16 cellular contexts compared by ENCODE assay signal in the genomic region with DNA sequence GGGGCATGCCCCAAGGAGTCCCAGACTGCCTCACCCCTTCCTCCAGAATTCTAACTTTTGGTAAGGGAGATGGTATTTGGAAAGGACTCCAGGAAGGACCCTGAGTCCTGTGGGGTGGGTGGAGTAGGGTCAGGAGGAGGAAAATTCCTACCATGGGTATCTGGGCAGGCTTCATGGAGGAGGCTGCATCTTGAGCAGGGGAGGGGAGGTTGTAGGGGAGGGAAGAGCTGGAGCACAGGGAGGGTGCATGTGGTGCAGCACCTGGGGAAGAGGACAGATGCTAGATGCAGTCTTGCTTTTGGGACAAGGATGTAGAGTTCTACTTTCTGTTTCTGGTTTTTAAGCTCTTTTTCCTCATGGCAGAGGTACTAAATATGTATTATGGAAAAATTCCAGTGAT. TPM values are rescaled to one million over a fixed set of nuclear protein-coding genes. Genes with fewer than 3 reads are reported as not detected.
DNase-seq lines count a peak whose midpoint lies in the region; ATAC-seq and TF ChIP-seq lines count a peak whose summit lies in the region.
"Had no signal": no experiment of that assay in that cellular context is flagged by ENCODE, and none has a peak within 500 bp of the region (broad histone marks: within the 10 kb centered on the region; RNA-seq: fewer than 3 reads in every experiment).

No MANE protein-coding gene starts in this region.

- in situ Hi-C loops in GM13976 (cut with MboI; ENCODE audit: low sequenced_read_pairs, unreplicated experiment), result no loop called here

- peaks cover 0 to 98% of the 10 kb centered on the region in 2 donors for H3K4me1 ChIP-seq in right atrium auricular region
- H3K4me1 ChIP-seq in esophagus (ENCODE audit: control insufficient read depth in 2 of 2, insufficient read depth in 2 of 2, low read length in 1 of 2), result peaks cover 28 to 83% of the 10 kb centered on the region in 2 donors
- H3K4me1 ChIP-seq in vagina, result peaks cover 100% of the 10 kb centered on the region

- TF ChIP-seq POLR2A in vagina (IDR thresholded peaks at IDR 0.05), result no peak

- ATAC-seq in left ventricle myocardium superior, result no peak
- no peak for ATAC-seq in GM18867 (IDR thresholded peaks at IDR 0.05; ENCODE audit: unreplicated experiment)
- ATAC-seq: body of pancreas had no signal

- H3K27ac ChIP-seq in right atrium auricular region (peak overlapping the region; percentile 62 to 77), esophagus (ENCODE audit: low read depth in 2 of 2, low read length in 1 of 2) (peak overlapping the region; percentile 88 to 98), vagina (peak overlapping the region; percentile 86)
- H3K27ac ChIP-seq: PC-9 had no signal

- H3K36me3 Mint-ChIP-seq in osteocyte (ENCODE audit: unreplicated experiment), result no peaks in the 10 kb centered on the region

- H3K27me3 Mint-ChIP-seq in osteocyte (ENCODE audit: unreplicated experiment), result no peaks in the 10 kb centered on the region

- no peak overlapping the region for H3K4me3 ChIP-seq in right atrium auricular region
- H3K4me3 ChIP-seq in esophagus (ENCODE audit: low read depth in 1 of 2, low read length in 2 of 2), result no peak overlapping the region
- no peak overlapping the region for H3K4me3 ChIP-seq in vagina
- H3K4me3 ChIP-seq: body of pancreas, PC-9 had no signal

- H3K27me3 ChIP-seq in right atrium auricular region (no peaks in the 10 kb centered on the region), esophagus (ENCODE audit: control insufficient read depth in 1 of 2, insufficient read depth in 2 of 2, low read length in 2 of 2) (no peaks in the 10 kb centered on the region), vagina (no peaks in the 10 kb centered on the region)
- H3K27me3 ChIP-seq: body of pancreas had no signal

- H3K36me3 ChIP-seq in right atrium auricular region (no peaks in the 10 kb centered on the region), esophagus (ENCODE audit: control insufficient read depth in 2 of 2, insufficient read depth in 2 of 2, low read length in 1 of 2) (peaks cover 0 to 32% of the 10 kb centered on the region in 2 donors), vagina (no peaks in the 10 kb centered on the region)

- H3K9me3 ChIP-seq in right atrium auricular region (no peaks in the 10 kb centered on the region), esophagus (ENCODE audit: control insufficient read depth in 2 of 2, insufficient read depth in 1 of 2, low read depth in 1 of 2, low read length in 1 of 2) (no peaks in the 10 kb centered on the region), vagina (no peaks in the 10 kb centered on the region)
- H3K9me3 ChIP-seq: body of pancreas had no signal

- no peaks in the 10 kb centered on the region for H3K9me3 Mint-ChIP-seq in osteocyte (ENCODE audit: unreplicated experiment)
- H3K9me3 Mint-ChIP-seq: activated CD4-positive, alpha-beta T cell treated with anti-CD3 and anti-CD28 coated beads, Interleukin-2, amount 10 ng/mL, durations not matched to agents 24 days and 14 days; T-helper 1 cell treated with Interleukin-12 subunit alpha and Interleukin-12 subunit beta and Interleukin-4 antibody, amounts not matched to agents 30 μg/mL and 1 μg/mL, for 36 hours had no signal

- peaks cover 50% of the 10 kb centered on the region for H3K4me1 Mint-ChIP-seq in osteocyte (ENCODE audit: unreplicated experiment)
- H3K4me1 Mint-ChIP-seq: activated CD4-positive, alpha-beta T cell treated with anti-CD3 and anti-CD28 coated beads, Interleukin-2, amount 10 ng/mL, durations not matched to agents 24 days and 14 days had no signal

- intact Hi-C loops in left ventricle myocardium superior (cut with micrococcal nuclease), result no loop called here
- intact Hi-C loops in vagina (cut with DNase I), result no loop called here

- TF ChIP-seq CTCF in right atrium auricular region (IDR thresholded peaks at IDR 0.05) (no peak), osteocyte (IDR thresholded peaks at IDR 0.05) (no peak), vagina (IDR thresholded peaks at IDR 0.05) (no peak), GM13976 (IDR thresholded peaks at IDR 0.05; ENCODE audit: borderline replicate concordance, control extremely low read depth, extremely low read depth, insufficient read depth, missing control alignments) (no peak)

- DNase-seq in right atrium auricular region (ENCODE audit: low spot score), result no peak
- DNase-seq in left ventricle myocardium superior, result no peak
- no peak for DNase-seq in osteocyte (ENCODE audit: extremely low spot score, unreplicated experiment)
- DNase-seq in vagina (ENCODE audit: extremely low spot score in 2 of 2), result no peak
- no peak for DNase-seq in nucleus accumbens (lab: John Stamatoyannopoulos, UW)
- DNase-seq in GM13976 (ENCODE audit: low spot score), result no peak
- DNase-seq: activated CD4-positive, alpha-beta T cell treated with anti-CD3 and anti-CD28 coated beads, Interleukin-2, amount 10 ng/mL, durations not matched to agents 24 days and 14 days; body of pancreas; DMS 273 treated with DMSO at 0.1 percent for 48 hours; NCI-H146 had no signal

- no peak overlapping the region for H3K4me3 Mint-ChIP-seq in osteocyte (ENCODE audit: unreplicated experiment)
- H3K4me3 Mint-ChIP-seq: activated CD4-positive, alpha-beta T cell treated with anti-CD3 and anti-CD28 coated beads, Interleukin-2, amount 10 ng/mL, durations not matched to agents 24 days and 14 days; T-helper 1 cell treated with Interleukin-12 subunit alpha and Interleukin-12 subunit beta and Interleukin-4 antibody, amounts not matched to agents 30 μg/mL and 1 μg/mL, for 36 hours had no signal

- peak overlapping the region; percentile 56 for H3K27ac Mint-ChIP-seq in osteocyte (ENCODE audit: unreplicated experiment)
- H3K27ac Mint-ChIP-seq: activated CD4-positive, alpha-beta T cell treated with anti-CD3 and anti-CD28 coated beads, Interleukin-2, amount 10 ng/mL, durations not matched to agents 24 days and 14 days; T-helper 1 cell treated with Interleukin-12 subunit alpha and Interleukin-12 subunit beta and Interleukin-4 antibody, amounts not matched to agents 30 μg/mL and 1 μg/mL, for 36 hours had no signal

RNA-seq across cellular contexts. Expression of a gene that starts 9.9 kb away (rescaled TPM):
- total RNA-seq in right atrium auricular region, result 10 to 100 TPM in 1 of 2 donors, 1 to 10 TPM in 1; 6.3 to 18.7 TPM
- 11.4 TPM for total RNA-seq in left ventricle myocardium superior
- polyA plus RNA-seq in esophagus, result 10 to 100 TPM; 55.4 to 79.6 TPM
- total RNA-seq in osteocyte, result 11.8 and 12.9 TPM in 2 replicates
- total RNA-seq in vagina, result 78.1 TPM

RNA-seq across cellular contexts. Expression of a gene that starts 26.4 kb away (rescaled TPM):
- total RNA-seq in right atrium auricular region, result not detected
- total RNA-seq in left ventricle myocardium superior, result not detected
- under 1 TPM; 0.02 to 0.07 TPM for polyA plus RNA-seq in esophagus
- total RNA-seq in osteocyte, result not detected in 2 replicates
- not detected for total RNA-seq in vagina
- total RNA-seq: activated CD4-positive, alpha-beta T cell treated with anti-CD3 and anti-CD28 coated beads, Interleukin-2, amount 10 ng/mL, durations not matched to agents 24 days and 14 days; body of pancreas; mesenteric fat pad; PC-9; temporal lobe had no signal

RNA-seq across cellular contexts. Expression of a gene that starts 40.1 kb away (rescaled TPM):
- total RNA-seq in right atrium auricular region, result 1 to 10 TPM; 2.4 to 7.9 TPM
- 10.4 TPM for total RNA-seq in left ventricle myocardium superior
- polyA plus RNA-seq in esophagus, result under 1 TPM; 0.08 to 0.11 TPM
- total RNA-seq in osteocyte, result 3.9 and 4.5 TPM in 2 replicates
- 2.0 TPM for total RNA-seq in vagina
- total RNA-seq: activated CD4-positive, alpha-beta T cell treated with anti-CD3 and anti-CD28 coated beads, Interleukin-2, amount 10 ng/mL, durations not matched to agents 24 days and 14 days had no signal
